32 cellular contexts compared by ENCODE assay signal in genomic region chrY:13092986-13093385, GRCh38.
"Had no signal": no experiment of that assay in that cellular context is flagged by ENCODE, and none has a peak within 500 bp of the region (broad histone marks: within the 10 kb centered on the region; RNA-seq: fewer than 3 reads in every experiment).

No MANE protein-coding gene starts in this region.

- H3K36me3 Mint-ChIP-seq: activated naive CD8-positive, alpha-beta T cell; brain; natural killer cell; neural progenitor cell; type B pancreatic cell had no signal

- H3K9me3 ChIP-seq: ascending aorta, colonic mucosa, esophagus squamous epithelium, lower lobe of right lung, vagina had no signal

- H3K4me1 Mint-ChIP-seq: brain, natural killer cell, neural progenitor cell had no signal

- H3K27ac ChIP-seq: ascending aorta, cardiac muscle cell, colonic mucosa, epithelial cell of prostate, esophagus squamous epithelium, left lung, lower lobe of right lung, neural progenitor cell, vagina, VCaP had no signal

- H3K27me3 Mint-ChIP-seq: brain, type B pancreatic cell had no signal

- H3K27ac Mint-ChIP-seq: activated naive CD8-positive, alpha-beta T cell; brain; natural killer cell; neural progenitor cell; T-helper 1 cell treated with Interleukin-12 subunit alpha and Interleukin-12 subunit beta and Interleukin-4 antibody, amounts not matched to agents 30 μg/mL and 1 μg/mL, for 36 hours; type B pancreatic cell had no signal

- H3K36me3 ChIP-seq: ascending aorta, cardiac muscle cell, colonic mucosa, esophagus squamous epithelium, left lung, lower lobe of right lung, neural progenitor cell, vagina had no signal

- H3K4me3 Mint-ChIP-seq: activated naive CD8-positive, alpha-beta T cell; brain; natural killer cell; neural progenitor cell; T-helper 1 cell treated with Interleukin-12 subunit alpha and Interleukin-12 subunit beta and Interleukin-4 antibody, amounts not matched to agents 30 μg/mL and 1 μg/mL, for 36 hours; type B pancreatic cell had no signal

- H3K4me3 ChIP-seq: ascending aorta, cardiac muscle cell, colonic mucosa, esophagus squamous epithelium, left lung, lower lobe of right lung, neural progenitor cell, vagina had no signal

- H3K4me1 ChIP-seq: ascending aorta, colonic mucosa, esophagus squamous epithelium, left lung, lower lobe of right lung, neural progenitor cell, vagina had no signal

- H3K27me3 ChIP-seq: ascending aorta, cardiac muscle cell, colonic mucosa, esophagus squamous epithelium, left lung, neural progenitor cell, vagina had no signal

- ATAC-seq: activated CD4-positive, CD25-positive, alpha-beta regulatory T cell treated with anti-CD3 and anti-CD28 coated beads, Interleukin-2, amount 50 U/mL, for 24 hours; left lung; lower lobe of right lung; natural killer cell; right cardiac atrium had no signal

- DNase-seq: activated CD4-positive, alpha-beta T cell treated with anti-CD3 and anti-CD28 coated beads for 48 hours; activated CD4-positive, alpha-beta T cell treated with anti-CD3 and anti-CD28 coated beads, Interleukin-2, amount 50 U/mL, for 48 hours; activated effector memory CD4-positive, alpha-beta T cell treated with Interleukin-2 at 50 U/mL for 16 hours; activated naive CD4-positive, alpha-beta T cell treated with Interleukin-2 at 50 U/mL for 16 hours; cerebellar nuclear complex; colonic mucosa; effector CD8-positive, alpha-beta T cell; esophagus squamous epithelium; left lung; lower lobe of right lung; mesenchymal stem cell; natural killer cell; occipital lobe; right cardiac atrium; stimulated activated CD4-positive, alpha-beta T cell treated with anti-CD3 and anti-CD28 coated beads, Interleukin-15, amount 100 ng/mL, for 24 hours; stimulated activated CD4-positive, alpha-beta T cell treated with anti-CD3 and anti-CD28 coated beads, Interleukin-2, amount 100 ng/mL, for 24 hours; stimulated activated naive CD4-positive, alpha-beta T cell treated with Interleukin-2 at 50 U/mL for 16 hours; T1000 had no signal

- H3K4me2 ChIP-seq: neural progenitor cell had no signal

- H2AFZ ChIP-seq: neural progenitor cell had no signal

- FAIRE-seq: endometrium, frontal cortex, islet of Langerhans had no signal

- H3K9me3 Mint-ChIP-seq: brain, neural progenitor cell, type B pancreatic cell had no signal
